Comparison of ENCODE assay signal across 19 cellular contexts in genomic region chr9:37192803-37193202, GRCh38.
DNase-seq lines count a peak whose midpoint lies in the region; ATAC-seq, FAIRE-seq and TF ChIP-seq lines count a peak whose summit lies in the region.
"Had no signal": no experiment of that assay in that cellular context is flagged by ENCODE, and none has a peak within 500 bp of the region (broad histone marks: within the 10 kb centered on the region; RNA-seq: fewer than 3 reads in every experiment).

No MANE protein-coding gene starts in this region.

- no peak overlapping the region for H2AFZ ChIP-seq in OCI-LY1 (ENCODE audit: low read length)
- H2AFZ ChIP-seq: GM23248 had no signal

- peaks cover 18% of the 10 kb centered on the region for H3K36me3 Mint-ChIP-seq in memory B cell
- peaks cover 37% of the 10 kb centered on the region for H3K36me3 Mint-ChIP-seq in activated CD4-positive, alpha-beta T cell treated with anti-CD3 and anti-CD28 coated beads for 36 hours (ENCODE audit: low read depth)

- peak; percentile 60 for FAIRE-seq in GM18507 (lab: Jason Lieb, UNC)
- FAIRE-seq: A549 had no signal

- intact Hi-C loops in A673 (cut with micrococcal nuclease; ENCODE audit: unreplicated experiment) = loop anchor here (5.0 kb wide), 1 partner anchor 41 kb away; no protein-coding TSS in a partner anchor
- intact Hi-C loops in activated CD4-positive, alpha-beta T cell treated with anti-CD3 and anti-CD28 coated beads for 36 hours (cut with DNase I, micrococcal nuclease) = no loop called here
- intact Hi-C loops in aorta (cut with DNase I) = no loop called here
- intact Hi-C loops in left colon (cut with DNase I, micrococcal nuclease) = no loop called here

- DNase-seq in A673 (ENCODE audit: low spot score) (peak; percentile 56), GM18507 (ENCODE audit: extremely low spot score, insufficient read length, low read depth) (no peak), memory B cell (ENCODE audit: low spot score in 2 of 2) (no peak), aorta (no peak), left colon (no peak)
- DNase-seq in activated CD4-positive, alpha-beta T cell treated with anti-CD3 and anti-CD28 coated beads for 36 hours = no peak
- DNase-seq: DMS79, GM23248, KG1, MV-4-11, NCI-H1694 treated with DMSO at 0.1 percent for 48 hours, NCI-H510A, NCI-H774 had no signal

- no peaks in the 10 kb centered on the region for H3K36me3 ChIP-seq in A673 (ENCODE audit: insufficient read depth, low read length, poor library complexity, severe bottlenecking)
- peaks cover 59% of the 10 kb centered on the region for H3K36me3 ChIP-seq in OCI-LY1 (ENCODE audit: insufficient read depth, low read length)
- H3K36me3 ChIP-seq in aorta (ENCODE audit: control insufficient read depth in 1 of 2, insufficient read depth in 2 of 2, low read length in 1 of 2) = no peaks in the 10 kb centered on the region
- H3K36me3 ChIP-seq: SJSA1 had no signal

- no peaks in the 10 kb centered on the region for H4K20me1 ChIP-seq in OCI-LY1 (ENCODE audit: insufficient read depth, low read length)

- H3K4me2 ChIP-seq in OCI-LY1 (ENCODE audit: low read length) = no peak overlapping the region
- H3K4me2 ChIP-seq: A549 had no signal

- peak overlapping the region; percentile 56 for H3K27ac Mint-ChIP-seq in memory B cell
- no peak overlapping the region for H3K27ac Mint-ChIP-seq in activated CD4-positive, alpha-beta T cell treated with anti-CD3 and anti-CD28 coated beads for 36 hours

- no peaks in the 10 kb centered on the region for H3K27me3 ChIP-seq in A673 (replicated peaks; ENCODE audit: insufficient read depth, low read depth, low read length, poor library complexity)
- H3K27me3 ChIP-seq in OCI-LY1 (ENCODE audit: insufficient read depth, low read length) = no peaks in the 10 kb centered on the region
- H3K27me3 ChIP-seq in aorta (ENCODE audit: control insufficient read depth in 1 of 2, insufficient read depth in 2 of 2, low read length in 1 of 2) = no peaks in the 10 kb centered on the region
- H3K27me3 ChIP-seq: SJSA1 had no signal

- BruUV-seq in A673 (replicated peaks; lab: Mats Ljungman, UMichigan) = no TSS peak

- H3K9me3 ChIP-seq in A673 (ENCODE audit: low read depth, low read length, poor library complexity, severe bottlenecking) (no peaks in the 10 kb centered on the region), OCI-LY1 (ENCODE audit: low read length) (no peaks in the 10 kb centered on the region), aorta (ENCODE audit: control insufficient read depth, low read length) (no peaks in the 10 kb centered on the region)
- H3K9me3 ChIP-seq: A549, SJSA1 had no signal

- POLR2A ChIA-PET in A673 (lab: Charles Lee; ENCODE audit: low non-redundant PET) = no interaction called here
- POLR2A ChIA-PET in activated CD4-positive, alpha-beta T cell treated with anti-CD3 and anti-CD28 coated beads for 36 hours (lab: Charles Lee) = no interaction called here

- H3F3A ChIP-seq in OCI-LY1 (ENCODE audit: insufficient read depth, low read length) = peaks cover 9% of the 10 kb centered on the region; the same call in 1 of the 2 replicates

- H3K4me3 ChIP-seq in A673 (ENCODE audit: low read depth, low read length, poor library complexity, severe bottlenecking) (no peak overlapping the region), OCI-LY1 (ENCODE audit: low read depth, low read length, poor library complexity, severe bottlenecking) (no peak overlapping the region), aorta (ENCODE audit: low read length in 2 of 2) (no peak overlapping the region)
- H3K4me3 ChIP-seq: A549, GM23248, SJSA1 had no signal

- H3K9me2 ChIP-seq in OCI-LY1 (ENCODE audit: low read depth, low read length) = no peaks in the 10 kb centered on the region

- peaks cover 47% of the 10 kb centered on the region for H3K4me1 Mint-ChIP-seq in memory B cell
- H3K4me1 Mint-ChIP-seq in activated CD4-positive, alpha-beta T cell treated with anti-CD3 and anti-CD28 coated beads for 36 hours = peaks cover 49% of the 10 kb centered on the region

- CTCF ChIA-PET in A673 (lab: Charles Lee) = no interaction called here
- CTCF ChIA-PET in activated CD4-positive, alpha-beta T cell treated with anti-CD3 and anti-CD28 coated beads for 36 hours (lab: Charles Lee) = interaction anchor here (1.2 kb wide), 1 partner anchor 64 kb away, joined by 3 read pairs; no protein-coding TSS in a partner anchor

- TF ChIP-seq CTCF in A673 (conservative IDR thresholded peaks at IDR 0.05; ENCODE audit: low read depth, low read length) (no peak), OCI-LY1 (IDR thresholded peaks at IDR 0.05; ENCODE audit: low read length) (no peak)

- no peak overlapping the region for H3K27ac ChIP-seq in A673 (ENCODE audit: low read depth, low read length, poor library complexity, severe bottlenecking)
- peak overlapping the region; percentile 90 for H3K27ac ChIP-seq in OCI-LY1 (ENCODE audit: low read depth, low read length, poor library complexity, severe bottlenecking)
- no peak overlapping the region for H3K27ac ChIP-seq in aorta (ENCODE audit: low read depth in 1 of 2, low read length in 2 of 2)
- H3K27ac ChIP-seq: A549, C4-2B, GM23248, SJSA1 had no signal

- no peaks in the 10 kb centered on the region for H3K27me3 Mint-ChIP-seq in memory B cell
- no peaks in the 10 kb centered on the region for H3K27me3 Mint-ChIP-seq in activated CD4-positive, alpha-beta T cell treated with anti-CD3 and anti-CD28 coated beads for 36 hours

- no peak overlapping the region for H3K9ac ChIP-seq in OCI-LY1 (ENCODE audit: low read length)
- H3K9ac ChIP-seq: GM23248 had no signal

- H3K4me1 ChIP-seq in A673 (ENCODE audit: insufficient read depth, low read length, poor library complexity, severe bottlenecking) = peaks cover 61% of the 10 kb centered on the region
- H3K4me1 ChIP-seq in OCI-LY1 (ENCODE audit: insufficient read depth, low read length, severe bottlenecking) = peaks cover 82% of the 10 kb centered on the region
- H3K4me1 ChIP-seq in aorta (ENCODE audit: control insufficient read depth in 1 of 2, insufficient read depth in 2 of 2, low read length in 2 of 2) = peaks cover 0 to 5% of the 10 kb centered on the region in 2 donors

- peaks cover 17% of the 10 kb centered on the region for H3K79me2 ChIP-seq in OCI-LY1 (ENCODE audit: insufficient read depth, low read length)

- no peak overlapping the region for H3K4me3 Mint-ChIP-seq in memory B cell
- H3K4me3 Mint-ChIP-seq in activated CD4-positive, alpha-beta T cell treated with anti-CD3 and anti-CD28 coated beads for 36 hours = no peak overlapping the region

- ATAC-seq in memory B cell (ENCODE audit: low read depth) (no peak), aorta (ENCODE audit: low FRiP score) (no peak), GM18861 (IDR thresholded peaks at IDR 0.05; ENCODE audit: unreplicated experiment) (no peak), left colon (no peak)
- no peak for ATAC-seq in activated CD4-positive, alpha-beta T cell treated with anti-CD3 and anti-CD28 coated beads for 36 hours
- ATAC-seq: A549, HCT116 had no signal

- no peaks in the 10 kb centered on the region for H3K9me3 Mint-ChIP-seq in memory B cell
- no peaks in the 10 kb centered on the region for H3K9me3 Mint-ChIP-seq in activated CD4-positive, alpha-beta T cell treated with anti-CD3 and anti-CD28 coated beads for 36 hours (ENCODE audit: low read depth)
